ENCODE assay signal across 1 cellular context in genomic region chr5:65482727-65483473, GRCh38.
A peak's percentile ranks its signal among the peaks of the same experiment; 100 is the strongest.
TF ChIP-seq lines count a peak whose summit lies in the region.

No MANE protein-coding gene starts in this region.

TF ChIP-seq in K562, 482 proteins besides CTCF, POLR2A, EP300 and RAD21 (continued from another document and continues in another):
- TF ChIP-seq, protein P1, sequence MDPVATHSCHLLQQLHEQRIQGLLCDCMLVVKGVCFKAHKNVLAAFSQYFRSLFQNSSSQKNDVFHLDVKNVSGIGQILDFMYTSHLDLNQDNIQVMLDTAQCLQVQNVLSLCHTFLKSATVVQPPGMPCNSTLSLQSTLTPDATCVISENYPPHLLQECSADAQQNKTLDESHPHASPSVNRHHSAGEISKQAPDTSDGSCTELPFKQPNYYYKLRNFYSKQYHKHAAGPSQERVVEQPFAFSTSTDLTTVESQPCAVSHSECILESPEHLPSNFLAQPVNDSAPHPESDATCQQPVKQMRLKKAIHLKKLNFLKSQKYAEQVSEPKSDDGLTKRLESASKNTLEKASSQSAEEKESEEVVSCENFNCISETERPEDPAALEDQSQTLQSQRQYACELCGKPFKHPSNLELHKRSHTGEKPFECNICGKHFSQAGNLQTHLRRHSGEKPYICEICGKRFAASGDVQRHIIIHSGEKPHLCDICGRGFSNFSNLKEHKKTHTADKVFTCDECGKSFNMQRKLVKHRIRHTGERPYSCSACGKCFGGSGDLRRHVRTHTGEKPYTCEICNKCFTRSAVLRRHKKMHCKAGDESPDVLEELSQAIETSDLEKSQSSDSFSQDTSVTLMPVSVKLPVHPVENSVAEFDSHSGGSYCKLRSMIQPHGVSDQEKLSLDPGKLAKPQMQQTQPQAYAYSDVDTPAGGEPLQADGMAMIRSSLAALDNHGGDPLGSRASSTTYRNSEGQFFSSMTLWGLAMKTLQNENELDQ (CRISPR knock-in tag; IDR thresholded peaks at IDR 0.05; ENCODE audit: borderline replicate concordance): no peak
- TF ChIP-seq TARDBP (IDR thresholded peaks at IDR 0.05) (no peak), ZNF584 (CRISPR knock-in tag; IDR thresholded peaks at IDR 0.05; ENCODE audit: low read depth) (no peak), FOXJ3 (CRISPR knock-in tag; IDR thresholded peaks at IDR 0.05) (no peak), PHB2 (IDR thresholded peaks at IDR 0.05; ENCODE audit: low read depth) (no peak), NR2F6 (CRISPR knock-in tag; IDR thresholded peaks at IDR 0.05) (no peak), CCNT2 (IDR thresholded peaks at IDR 0.05; ENCODE audit: borderline replicate concordance, extremely low read depth, insufficient read length, low read depth, low read length) (no peak), ZNF253 (CRISPR knock-in tag; conservative IDR thresholded peaks at IDR 0.05) (no peak), NKRF (IDR thresholded peaks at IDR 0.05; ENCODE audit: borderline replicate concordance) (no peak), ZNF668 (CRISPR knock-in tag; IDR thresholded peaks at IDR 0.05) (no peak), BDP1 (IDR thresholded peaks at IDR 0.05; ENCODE audit: insufficient read depth, insufficient read length) (no peak), GATAD2B (IDR thresholded peaks at IDR 0.05; ENCODE audit: borderline replicate concordance) (no peak), BCLAF1 (IDR thresholded peaks at IDR 0.05; ENCODE audit: borderline replicate concordance in 1 of 2, control insufficient read depth in 1 of 2, low read depth in 2 of 2, low read length in 1 of 2) (no peak), NCOA1 (IDR thresholded peaks at IDR 0.05; ENCODE audit: low read depth) (peak; percentile 22; the same call in 1 of the 2 replicates), CTBP1 (IDR thresholded peaks at IDR 0.05; ENCODE audit: borderline replicate concordance) (0 out of 2 replicates have a peak, but pooled peaks have one; percentile 19), MAFG (tag; conservative IDR thresholded peaks at IDR 0.05) (no peak; the same call in 1 of the 2 replicates), ELF2 (CRISPR knock-in tag; IDR thresholded peaks at IDR 0.05) (no peak), MTA3 (IDR thresholded peaks at IDR 0.05; ENCODE audit: borderline replicate concordance) (0 out of 2 replicates have a peak, but pooled peaks have one; percentile 13), HMGN3 (IDR thresholded peaks at IDR 0.05; ENCODE audit: borderline replicate concordance, extremely low read depth, insufficient read length, low read depth, low read length) (no peak), PTRF (tag; IDR thresholded peaks at IDR 0.05) (no peak), ZNF780A (CRISPR knock-in tag; IDR thresholded peaks at IDR 0.05) (no peak), TFAM (CRISPR knock-in tag; conservative IDR thresholded peaks at IDR 0.05) (no peak), MXI1 (IDR thresholded peaks at IDR 0.05; ENCODE audit: low read depth, low read length) (no peak), EP400 (IDR thresholded peaks at IDR 0.05) (peak; percentile 29; the same call in 1 of the 2 replicates), TAL1 (IDR thresholded peaks at IDR 0.05) (peak; percentile 31; the same call in 1 of the 2 replicates), CBX5 (IDR thresholded peaks at IDR 0.05; ENCODE audit: borderline replicate concordance, low read depth) (no peak), SRSF7 (optimal IDR thresholded peaks at IDR 0.05; ENCODE audit: low read depth, low read length) (no peak), E2F3 (CRISPR knock-in tag; IDR thresholded peaks at IDR 0.05) (no peak), SRF (CRISPR knock-in tag; IDR thresholded peaks at IDR 0.05) (no peak), SIRT6 (IDR thresholded peaks at IDR 0.05; ENCODE audit: low read depth, low read length) (no peak), MAFF (IDR thresholded peaks at IDR 0.05; ENCODE audit: low read length) (peak; percentile 37; the same call in 1 of the 2 replicates), MAFK (IDR thresholded peaks at IDR 0.05; ENCODE audit: low read length) (peak; percentile 34; the same call in 1 of the 2 replicates), STAG1 (CRISPR knock-in tag; IDR thresholded peaks at IDR 0.05; ENCODE audit: borderline replicate concordance) (no peak), ZNF143 (CRISPR knock-in tag; IDR thresholded peaks at IDR 0.05) (no peak), KDM4B (IDR thresholded peaks at IDR 0.05; ENCODE audit: borderline replicate concordance in 2 of 2, low read depth in 1 of 2) (no peak), ZNF124 (CRISPR knock-in tag; IDR thresholded peaks at IDR 0.05) (no peak), ZC3H4 (CRISPR knock-in tag; IDR thresholded peaks at IDR 0.05; ENCODE audit: borderline replicate concordance) (no peak), RB1 (IDR thresholded peaks at IDR 0.05; ENCODE audit: low read depth) (no peak), PCBP1 (IDR thresholded peaks at IDR 0.05; ENCODE audit: low read depth, low read length, poor library complexity, severe bottlenecking) (no peak), ZNF639 (CRISPR knock-in tag; conservative IDR thresholded peaks at IDR 0.05 in 1 of 2, IDR thresholded peaks at IDR 0.05 in 1 of 2) (no peak; a peak in 1 of 4 replicates), ZNF398 (CRISPR knock-in tag; IDR thresholded peaks at IDR 0.05) (no peak), MCM2 (IDR thresholded peaks at IDR 0.05; ENCODE audit: low read depth) (no peak), CC2D1A (IDR thresholded peaks at IDR 0.05) (no peak), CBX8 (IDR thresholded peaks at IDR 0.05; ENCODE audit: borderline replicate concordance, extremely low read depth, low read depth, low read length, poor library complexity, severe bottlenecking) (no peak), ZNF140 (CRISPR knock-in tag; IDR thresholded peaks at IDR 0.05) (no peak)
- TF ChIP-seq, protein P2, sequence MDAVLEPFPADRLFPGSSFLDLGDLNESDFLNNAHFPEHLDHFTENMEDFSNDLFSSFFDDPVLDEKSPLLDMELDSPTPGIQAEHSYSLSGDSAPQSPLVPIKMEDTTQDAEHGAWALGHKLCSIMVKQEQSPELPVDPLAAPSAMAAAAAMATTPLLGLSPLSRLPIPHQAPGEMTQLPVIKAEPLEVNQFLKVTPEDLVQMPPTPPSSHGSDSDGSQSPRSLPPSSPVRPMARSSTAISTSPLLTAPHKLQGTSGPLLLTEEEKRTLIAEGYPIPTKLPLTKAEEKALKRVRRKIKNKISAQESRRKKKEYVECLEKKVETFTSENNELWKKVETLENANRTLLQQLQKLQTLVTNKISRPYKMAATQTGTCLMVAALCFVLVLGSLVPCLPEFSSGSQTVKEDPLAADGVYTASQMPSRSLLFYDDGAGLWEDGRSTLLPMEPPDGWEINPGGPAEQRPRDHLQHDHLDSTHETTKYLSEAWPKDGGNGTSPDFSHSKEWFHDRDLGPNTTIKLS (IDR thresholded peaks at IDR 0.05; ENCODE audit: borderline replicate concordance, low read depth): no peak
- TF ChIP-seq, protein P3, sequence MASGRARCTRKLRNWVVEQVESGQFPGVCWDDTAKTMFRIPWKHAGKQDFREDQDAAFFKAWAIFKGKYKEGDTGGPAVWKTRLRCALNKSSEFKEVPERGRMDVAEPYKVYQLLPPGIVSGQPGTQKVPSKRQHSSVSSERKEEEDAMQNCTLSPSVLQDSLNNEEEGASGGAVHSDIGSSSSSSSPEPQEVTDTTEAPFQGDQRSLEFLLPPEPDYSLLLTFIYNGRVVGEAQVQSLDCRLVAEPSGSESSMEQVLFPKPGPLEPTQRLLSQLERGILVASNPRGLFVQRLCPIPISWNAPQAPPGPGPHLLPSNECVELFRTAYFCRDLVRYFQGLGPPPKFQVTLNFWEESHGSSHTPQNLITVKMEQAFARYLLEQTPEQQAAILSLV (tag; IDR thresholded peaks at IDR 0.05): no peak
- TF ChIP-seq, protein P4, sequence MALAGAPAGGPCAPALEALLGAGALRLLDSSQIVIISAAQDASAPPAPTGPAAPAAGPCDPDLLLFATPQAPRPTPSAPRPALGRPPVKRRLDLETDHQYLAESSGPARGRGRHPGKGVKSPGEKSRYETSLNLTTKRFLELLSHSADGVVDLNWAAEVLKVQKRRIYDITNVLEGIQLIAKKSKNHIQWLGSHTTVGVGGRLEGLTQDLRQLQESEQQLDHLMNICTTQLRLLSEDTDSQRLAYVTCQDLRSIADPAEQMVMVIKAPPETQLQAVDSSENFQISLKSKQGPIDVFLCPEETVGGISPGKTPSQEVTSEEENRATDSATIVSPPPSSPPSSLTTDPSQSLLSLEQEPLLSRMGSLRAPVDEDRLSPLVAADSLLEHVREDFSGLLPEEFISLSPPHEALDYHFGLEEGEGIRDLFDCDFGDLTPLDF (CRISPR knock-in tag; IDR thresholded peaks at IDR 0.05): no peak
- TF ChIP-seq, protein P5, sequence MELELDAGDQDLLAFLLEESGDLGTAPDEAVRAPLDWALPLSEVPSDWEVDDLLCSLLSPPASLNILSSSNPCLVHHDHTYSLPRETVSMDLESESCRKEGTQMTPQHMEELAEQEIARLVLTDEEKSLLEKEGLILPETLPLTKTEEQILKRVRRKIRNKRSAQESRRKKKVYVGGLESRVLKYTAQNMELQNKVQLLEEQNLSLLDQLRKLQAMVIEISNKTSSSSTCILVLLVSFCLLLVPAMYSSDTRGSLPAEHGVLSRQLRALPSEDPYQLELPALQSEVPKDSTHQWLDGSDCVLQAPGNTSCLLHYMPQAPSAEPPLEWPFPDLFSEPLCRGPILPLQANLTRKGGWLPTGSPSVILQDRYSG (tag; conservative IDR thresholded peaks at IDR 0.05; ENCODE audit: low read depth): no peak
- TF ChIP-seq, protein P6, sequence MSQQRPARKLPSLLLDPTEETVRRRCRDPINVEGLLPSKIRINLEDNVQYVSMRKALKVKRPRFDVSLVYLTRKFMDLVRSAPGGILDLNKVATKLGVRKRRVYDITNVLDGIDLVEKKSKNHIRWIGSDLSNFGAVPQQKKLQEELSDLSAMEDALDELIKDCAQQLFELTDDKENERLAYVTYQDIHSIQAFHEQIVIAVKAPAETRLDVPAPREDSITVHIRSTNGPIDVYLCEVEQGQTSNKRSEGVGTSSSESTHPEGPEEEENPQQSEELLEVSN (IDR thresholded peaks at IDR 0.05; ENCODE audit: borderline replicate concordance in 1 of 2, extremely low read depth in 1 of 2, insufficient read depth in 1 of 2, insufficient read length in 1 of 2, low read depth in 1 of 2, low read length in 1 of 2, poor library complexity in 1 of 2, severe bottlenecking in 1 of 2): no peak
